Comparison of ENCODE assay signal across 18 cellular contexts in genomic region chr5:168073991-168074800, GRCh38.
DNase-seq lines count a peak whose midpoint lies in the region; ATAC-seq and TF ChIP-seq lines count a peak whose summit lies in the region.
"Had no signal": no experiment of that assay in that cellular context is flagged by ENCODE, and none has a peak within 500 bp of the region (broad histone marks: within the 10 kb centered on the region; RNA-seq: fewer than 3 reads in every experiment).

No MANE protein-coding gene starts in this region.

- H3K4me1 Mint-ChIP-seq in natural killer cell treated with Interleukin-12 subunit alpha and Interleukin-12 subunit beta and Interleukin-15 and Interleukin-18, amount 100 ng/mL, for 72 hours (ENCODE audit: low read depth in 2 of 2): peaks cover 6% of the 10 kb centered on the region in 2 donors
- H3K4me1 Mint-ChIP-seq in natural killer cell: peaks cover 8 to 10% of the 10 kb centered on the region in 2 donors

- no peaks in the 10 kb centered on the region for H3K9me3 Mint-ChIP-seq in natural killer cell treated with Interleukin-12 subunit alpha and Interleukin-12 subunit beta and Interleukin-15 and Interleukin-18, amount 100 ng/mL, for 72 hours
- H3K9me3 Mint-ChIP-seq in natural killer cell: no peaks in the 10 kb centered on the region
- H3K9me3 Mint-ChIP-seq: activated CD4-positive, alpha-beta memory T cell treated with anti-CD3 and anti-CD28 coated beads for 36 hours; activated naive CD8-positive, alpha-beta T cell treated with anti-CD3 and anti-CD28 coated beads for 36 hours; activated T-cell treated with anti-CD3 and anti-CD28 coated beads, Interleukin-2, amount 50 U/mL, for 4 hours had no signal

- no peak overlapping the region for H3K4me3 Mint-ChIP-seq in natural killer cell treated with Interleukin-12 subunit alpha and Interleukin-12 subunit beta and Interleukin-15 and Interleukin-18, amount 100 ng/mL, for 72 hours
- H3K4me3 Mint-ChIP-seq in natural killer cell: no peak overlapping the region
- H3K4me3 Mint-ChIP-seq: activated CD4-positive, alpha-beta memory T cell treated with anti-CD3 and anti-CD28 coated beads for 36 hours; activated naive CD8-positive, alpha-beta T cell treated with anti-CD3 and anti-CD28 coated beads for 36 hours; activated T-cell treated with anti-CD3 and anti-CD28 coated beads, Interleukin-2, amount 50 U/mL, for 4 hours had no signal

- peaks cover 0 to 6% of the 10 kb centered on the region in 2 donors for H3K27me3 Mint-ChIP-seq in natural killer cell treated with Interleukin-12 subunit alpha and Interleukin-12 subunit beta and Interleukin-15 and Interleukin-18, amount 100 ng/mL, for 72 hours
- peaks cover 0 to 4% of the 10 kb centered on the region in 2 donors for H3K27me3 Mint-ChIP-seq in natural killer cell (ENCODE audit: low read depth in 2 of 2)

- H3K36me3 Mint-ChIP-seq in natural killer cell treated with Interleukin-12 subunit alpha and Interleukin-12 subunit beta and Interleukin-15 and Interleukin-18, amount 100 ng/mL, for 72 hours: no peaks in the 10 kb centered on the region
- no peaks in the 10 kb centered on the region for H3K36me3 Mint-ChIP-seq in natural killer cell
- H3K36me3 Mint-ChIP-seq: activated CD4-positive, alpha-beta memory T cell treated with anti-CD3 and anti-CD28 coated beads for 36 hours; activated naive CD8-positive, alpha-beta T cell treated with anti-CD3 and anti-CD28 coated beads for 36 hours had no signal

- TF ChIP-seq CTCF in natural killer cell (IDR thresholded peaks at IDR 0.05): no peak
- TF ChIP-seq CTCF in fibroblast of pulmonary artery (IDR thresholded peaks at IDR 0.05; ENCODE audit: low read length, missing control alignments): no peak

- ATAC-seq in natural killer cell treated with Interleukin-12 subunit alpha and Interleukin-12 subunit beta and Interleukin-15 and Interleukin-18, amount 100 ng/mL, for 72 hours: peak; percentile 38 to 63
- ATAC-seq in natural killer cell (no peak), GM19452 (IDR thresholded peaks at IDR 0.05; ENCODE audit: unreplicated experiment) (no peak)
- ATAC-seq: activated T-cell treated with anti-CD3 and anti-CD28 coated beads, Interleukin-2, amount 50 U/mL, for 4 hours; HepG2 had no signal

- H3K4me3 ChIP-seq in fibroblast of pulmonary artery (replicated peaks; ENCODE audit: low read depth, low read length): no peak overlapping the region
- H3K4me3 ChIP-seq: ovary, sigmoid colon, vagina had no signal

- intact Hi-C loops in natural killer cell (cut with micrococcal nuclease): no loop called here

- DNase-seq in natural killer cell treated with Interleukin-12 subunit alpha and Interleukin-12 subunit beta and Interleukin-15 and Interleukin-18, amount 100 ng/mL, for 72 hours (ENCODE audit: low spot score): no peak
- no peak for DNase-seq in natural killer cell
- peak; percentile 83 for DNase-seq in RPMI7951 (ENCODE audit: low read depth)
- DNase-seq in fibroblast of pulmonary artery (ENCODE audit: low read depth): peak; percentile 44
- DNase-seq in mesenteric fat pad (ENCODE audit: low spot score): no peak
- DNase-seq in NCI-H526 (lab: John Stamatoyannopoulos, UW): no peak
- no peak for DNase-seq in COR-L47 (lab: John Stamatoyannopoulos, UW)
- DNase-seq: activated CD4-positive, alpha-beta memory T cell treated with anti-CD3 and anti-CD28 coated beads for 36 hours; activated naive CD8-positive, alpha-beta T cell treated with anti-CD3 and anti-CD28 coated beads for 36 hours; activated T-cell treated with anti-CD3 and anti-CD28 coated beads, Interleukin-2, amount 50 U/mL, for 4 hours; cerebellar nuclear complex; NCI-H510A treated with DMSO at 0.1 percent for 48 hours; ovary; sigmoid colon; stimulated activated CD4-positive, alpha-beta T cell treated with anti-CD3 and anti-CD28 coated beads, Interleukin-2, amount 100 ng/mL, for 24 hours had no signal

- no peak overlapping the region for H3K27ac Mint-ChIP-seq in natural killer cell treated with Interleukin-12 subunit alpha and Interleukin-12 subunit beta and Interleukin-15 and Interleukin-18, amount 100 ng/mL, for 72 hours
- peak overlapping the region in 1 of 2 donors; percentile 77 for H3K27ac Mint-ChIP-seq in natural killer cell
- H3K27ac Mint-ChIP-seq: activated CD4-positive, alpha-beta memory T cell treated with anti-CD3 and anti-CD28 coated beads for 36 hours; activated naive CD8-positive, alpha-beta T cell treated with anti-CD3 and anti-CD28 coated beads for 36 hours had no signal

Comparison
In these comparisons a context has a peak if more than half of its experiments do, and no peak if none do; other contexts are left out.
1. ATAC-seq: peak in natural killer cell treated with Interleukin-12 subunit alpha and Interleukin-12 subunit beta and Interleukin-15 and Interleukin-18, amount 100 ng/mL, for 72 hours (2 of 2); none in natural killer cell (0 of 3) and GM19452 (single experiment).
2. DNase-seq: peak in RPMI7951 (single experiment) and fibroblast of pulmonary artery (single experiment); none in natural killer cell treated with Interleukin-12 subunit alpha and Interleukin-12 subunit beta and Interleukin-15 and Interleukin-18, amount 100 ng/mL, for 72 hours (single experiment), natural killer cell (single experiment), mesenteric fat pad (single experiment), NCI-H526 (0 of 2) and COR-L47 (single experiment).